In genomic region chr10:69801094-69801433, GRCh38 we compare ENCODE assay signal across 10 cellular contexts. TPM values are rescaled to one million over a fixed set of nuclear protein-coding genes. Genes with fewer than 3 reads are reported as not detected.
DNase-seq lines count a peak whose midpoint lies in the region; ATAC-seq and TF ChIP-seq lines count a peak whose summit lies in the region.
"Had no signal": no experiment of that assay in that cellular context is flagged by ENCODE, and none has a peak within 500 bp of the region (broad histone marks: within the 10 kb centered on the region; RNA-seq: fewer than 3 reads in every experiment).

No MANE protein-coding gene starts in this region.

- H2AFZ ChIP-seq in fibroblast of lung (ENCODE audit: low read length) = peak overlapping the region; percentile 4

- H3K27me3 Mint-ChIP-seq in neural crest cell (ENCODE audit: low read depth) = peaks cover 58% of the 10 kb centered on the region

- H3K4me3 ChIP-seq in fibroblast of lung (replicated peaks in 1 of 4; ENCODE audit: control extremely low read depth in 1 of 4, insufficient read depth in 1 of 4, low read depth in 3 of 4, low read length in 4 of 4) = peak overlapping the region; percentile 64 to 92 (median 84)

- peaks cover 2% of the 10 kb centered on the region for H3K27me3 ChIP-seq in fibroblast of lung (ENCODE audit: control insufficient read depth, insufficient read depth, low read length)

- H3K4me2 ChIP-seq in fibroblast of lung (ENCODE audit: extremely low read depth, insufficient read depth, low read length) = peak overlapping the region; percentile 97

- no peaks in the 10 kb centered on the region for H3K9me3 Mint-ChIP-seq in neural crest cell

- H3K79me2 ChIP-seq in fibroblast of lung (ENCODE audit: control insufficient read depth, insufficient read depth, low read length) = peaks cover 23% of the 10 kb centered on the region

- H3K9me3 ChIP-seq in fibroblast of lung (ENCODE audit: control insufficient read depth, insufficient read depth, low read depth, low read length) = no peaks in the 10 kb centered on the region

- no peak overlapping the region for H3K9ac ChIP-seq in fibroblast of lung (ENCODE audit: insufficient read depth, low read length)

- no peaks in the 10 kb centered on the region for H3K36me3 ChIP-seq in fibroblast of lung (ENCODE audit: control insufficient read depth, insufficient read depth, low read length)
- H3K36me3 ChIP-seq: tibial nerve had no signal

- H3K4me1 Mint-ChIP-seq in neural crest cell = peaks cover 33% of the 10 kb centered on the region

- no peaks in the 10 kb centered on the region for H4K20me1 ChIP-seq in fibroblast of lung (ENCODE audit: control insufficient read depth, extremely low read depth, insufficient read depth, low read length)

- no peaks in the 10 kb centered on the region for H3K36me3 Mint-ChIP-seq in neural crest cell (ENCODE audit: low read depth)

- H3K4me3 Mint-ChIP-seq in neural crest cell = peak overlapping the region; percentile 90

- no peak overlapping the region for H3K27ac ChIP-seq in fibroblast of lung (ENCODE audit: insufficient read depth, low read length)
- H3K27ac ChIP-seq: tibial nerve had no signal

- DNase-seq in EL (peak; percentile 75), LHCN-M2 (ENCODE audit: low read depth) (peak; percentile 32), fibroblast of lung (ENCODE audit: low read depth in 2 of 2) (peak; percentile 54 to 62), neural crest cell (ENCODE audit: low read depth, low spot score) (peak; percentile 71), middle frontal gyrus (ENCODE audit: extremely low spot score, low spot score) (no peak)
- DNase-seq in activated CD4-positive, alpha-beta T cell treated with anti-CD3 and anti-CD28 coated beads, Interleukin-2, amount 50 U/mL, for 48 hours = peak; percentile 43 to 57

- peaks cover 6% of the 10 kb centered on the region for H3K4me1 ChIP-seq in fibroblast of lung (ENCODE audit: control insufficient read depth, extremely low read depth, insufficient read depth, low read length)

- ATAC-seq in HG03342 (IDR thresholded peaks at IDR 0.05; ENCODE audit: unreplicated experiment) (no peak), GM18517 (IDR thresholded peaks at IDR 0.05; ENCODE audit: unreplicated experiment) (no peak)

- H3K27ac Mint-ChIP-seq in neural crest cell (ENCODE audit: unreplicated experiment) = no peak overlapping the region

- TF ChIP-seq CTCF in fibroblast of lung (conservative IDR thresholded peaks at IDR 0.05 in 1 of 2, IDR thresholded peaks at IDR 0.05 in 1 of 2; ENCODE audit: low read depth in 1 of 2, low read length in 2 of 2) = peak; percentile 51 to 64
- peak; percentile 65 for TF ChIP-seq CTCF in neural crest cell (conservative IDR thresholded peaks at IDR 0.05)

RNA-seq across cellular contexts. Expression of gene COL13A1, which starts 0.6 kb away (rescaled TPM):
- total RNA-seq in LHCN-M2 (2014; rRNA removed) (1.5 and 2.6 TPM in 2 replicates), fibroblast of lung (6.4 and 7.4 TPM in 2 replicates), neural crest cell (8.1 and 9.5 TPM in 2 replicates)
- polyA plus RNA-seq in LHCN-M2 (2012) = 4.1 TPM
- 5.7 and 10.7 TPM in 2 replicates for polyA plus RNA-seq in fibroblast of lung
- 7.6 and 16.3 TPM in 2 replicates for polyA plus RNA-seq in fibroblast of lung (2012)
- 1.4 and 4.3 TPM in 2 replicates for polyA minus RNA-seq in fibroblast of lung (ENCODE audit: low replicate concordance)
- total RNA-seq: activated CD8-positive, alpha-beta memory T cell treated with anti-CD3 and anti-CD28 coated beads for 36 hours had no signal
